Comparison of ENCODE assay signal across 21 cellular contexts in genomic region chrY:13068696-13069095, GRCh38.
DNase-seq lines count a peak whose midpoint lies in the region; ATAC-seq, FAIRE-seq and TF ChIP-seq lines count a peak whose summit lies in the region.
"Had no signal": no experiment of that assay in that cellular context is flagged by ENCODE, and none has a peak within 500 bp of the region (broad histone marks: within the 10 kb centered on the region; RNA-seq: fewer than 3 reads in every experiment).

No MANE protein-coding gene starts in this region.

- no peaks in the 10 kb centered on the region for H3K36me3 Mint-ChIP-seq in activated CD8-positive, alpha-beta T cell treated with anti-CD3 and anti-CD28 coated beads, Interleukin-2, amount 10 ng/mL, durations not matched to agents 7 days and 5 days (ENCODE audit: low read depth)
- no peaks in the 10 kb centered on the region for H3K36me3 Mint-ChIP-seq in CD4-positive, alpha-beta memory T cell
- H3K36me3 Mint-ChIP-seq: CD8-positive, alpha-beta T cell had no signal

- H3K4me1 Mint-ChIP-seq in activated CD8-positive, alpha-beta T cell treated with anti-CD3 and anti-CD28 coated beads, Interleukin-2, amount 10 ng/mL, durations not matched to agents 7 days and 5 days (ENCODE audit: low read depth), result peaks cover 5% of the 10 kb centered on the region
- peaks cover 0 to 6% (median under 1%) of the 10 kb centered on the region in 4 donors for H3K4me1 Mint-ChIP-seq in CD4-positive, alpha-beta memory T cell
- H3K4me1 Mint-ChIP-seq: H9 had no signal

- H3K9me3 ChIP-seq in CD4-positive, alpha-beta memory T cell (ENCODE audit: control insufficient read depth in 1 of 2, low read length in 2 of 2), result no peaks in the 10 kb centered on the region
- H3K9me3 ChIP-seq: BLaER1 treated with 17β-estradiol and CSF1 and Interleukin-3, amounts not matched to agents 10 nM and 100 nM had no signal

- no peak for TF ChIP-seq CTCF in BJ (IDR thresholded peaks at IDR 0.05; ENCODE audit: insufficient read depth, low read depth, low read length)

- DNase-seq in BJ (ENCODE audit: low read depth) (peak; percentile 26), GM19239 (ENCODE audit: insufficient read length, low spot score) (no peak), RCC 7860 (ENCODE audit: low spot score) (peak; percentile 40)
- no peak for DNase-seq in activated CD8-positive, alpha-beta T cell treated with anti-CD3 and anti-CD28 coated beads, Interleukin-2, amount 10 ng/mL, durations not matched to agents 7 days and 5 days
- DNase-seq in activated CD4-positive, alpha-beta T cell treated with anti-CD3 and anti-CD28 coated beads for 4 hours, result no peak
- no peak for DNase-seq in CD4-positive, alpha-beta memory T cell
- DNase-seq: AML-193; CD8-positive, alpha-beta T cell; COR-L47; DMS153; DMS79 treated with DMSO at 0.1 percent for 48 hours; GOT3; H9 had no signal

- no peak for ATAC-seq in activated CD8-positive, alpha-beta T cell treated with anti-CD3 and anti-CD28 coated beads, Interleukin-2, amount 10 ng/mL, durations not matched to agents 7 days and 5 days
- ATAC-seq in HG02870 (IDR thresholded peaks at IDR 0.05; ENCODE audit: unreplicated experiment), result no peak
- ATAC-seq: CD8-positive, alpha-beta T cell; GM12878; HepG2 had no signal

- intact Hi-C loops in CD4-positive, alpha-beta memory T cell (cut with micrococcal nuclease), result no loop called here

- H3K27ac ChIP-seq in CD4-positive, alpha-beta memory T cell (ENCODE audit: low read depth, low read length), result no peak overlapping the region
- H3K27ac ChIP-seq: BLaER1 treated with 17β-estradiol and CSF1 and Interleukin-3, amounts not matched to agents 10 nM and 100 nM; KMS-11 had no signal

- H3K36me3 ChIP-seq in BJ (ENCODE audit: control insufficient read depth, insufficient read depth, low read length), result no peaks in the 10 kb centered on the region
- no peaks in the 10 kb centered on the region for H3K36me3 ChIP-seq in CD4-positive, alpha-beta memory T cell (ENCODE audit: insufficient read depth, low read length)
- H3K36me3 ChIP-seq: BLaER1 treated with 17β-estradiol and CSF1 and Interleukin-3, amounts not matched to agents 10 nM and 100 nM had no signal

- H3K4me1 ChIP-seq in CD4-positive, alpha-beta memory T cell (ENCODE audit: insufficient read depth, low read length), result no peaks in the 10 kb centered on the region
- H3K4me1 ChIP-seq: BLaER1 treated with 17β-estradiol and CSF1 and Interleukin-3, amounts not matched to agents 10 nM and 100 nM had no signal

- FAIRE-seq in GM19239 (lab: Jason Lieb, UNC) (peak; percentile 33), RCC 7860 (lab: Jason Lieb, UNC) (no peak)
- FAIRE-seq: A204.1, D721Med, GM12878, HepG2, HTR-8/SVneo had no signal

- H3K4me3 Mint-ChIP-seq in activated CD8-positive, alpha-beta T cell treated with anti-CD3 and anti-CD28 coated beads, Interleukin-2, amount 10 ng/mL, durations not matched to agents 7 days and 5 days, result no peak overlapping the region
- H3K4me3 Mint-ChIP-seq in CD4-positive, alpha-beta memory T cell, result no peak overlapping the region
- H3K4me3 Mint-ChIP-seq: CD8-positive, alpha-beta T cell; H9 had no signal

- no peak overlapping the region for H3K27ac Mint-ChIP-seq in activated CD8-positive, alpha-beta T cell treated with anti-CD3 and anti-CD28 coated beads, Interleukin-2, amount 10 ng/mL, durations not matched to agents 7 days and 5 days
- no peak overlapping the region for H3K27ac Mint-ChIP-seq in CD4-positive, alpha-beta memory T cell
- H3K27ac Mint-ChIP-seq: CD8-positive, alpha-beta T cell; H9 had no signal

- POLR2A ChIA-PET in BJ (lab: Charles Lee), result no interaction called here
- POLR2A ChIA-PET in activated CD8-positive, alpha-beta T cell treated with anti-CD3 and anti-CD28 coated beads, Interleukin-2, amount 10 ng/mL, durations not matched to agents 7 days and 5 days (lab: Charles Lee), result no interaction called here
- POLR2A ChIA-PET in CD4-positive, alpha-beta memory T cell (lab: Charles Lee; ENCODE audit: partially characterized antibody), result no interaction called here

- H3K27me3 Mint-ChIP-seq in activated CD8-positive, alpha-beta T cell treated with anti-CD3 and anti-CD28 coated beads, Interleukin-2, amount 10 ng/mL, durations not matched to agents 7 days and 5 days (ENCODE audit: low read depth), result no peaks in the 10 kb centered on the region
- H3K27me3 Mint-ChIP-seq in CD4-positive, alpha-beta memory T cell, result no peaks in the 10 kb centered on the region

- CTCF ChIA-PET in BJ (lab: Yijun Ruan, JAX), result no interaction called here
- CTCF ChIA-PET in activated CD8-positive, alpha-beta T cell treated with anti-CD3 and anti-CD28 coated beads, Interleukin-2, amount 10 ng/mL, durations not matched to agents 7 days and 5 days (lab: Charles Lee), result no interaction called here
- CTCF ChIA-PET in CD4-positive, alpha-beta memory T cell (lab: Charles Lee; ENCODE audit: partially characterized antibody), result no interaction called here

- no peak overlapping the region for H3K4me3 ChIP-seq in BJ (ENCODE audit: low read depth, low read length)
- no peak overlapping the region for H3K4me3 ChIP-seq in CD4-positive, alpha-beta memory T cell (ENCODE audit: low read length in 2 of 2)
- H3K4me3 ChIP-seq: BLaER1 treated with 17β-estradiol and CSF1 and Interleukin-3, amounts not matched to agents 10 nM and 100 nM; GM12878 had no signal

- no peaks in the 10 kb centered on the region for H3K9me3 Mint-ChIP-seq in activated CD8-positive, alpha-beta T cell treated with anti-CD3 and anti-CD28 coated beads, Interleukin-2, amount 10 ng/mL, durations not matched to agents 7 days and 5 days (ENCODE audit: insufficient read depth)
- peaks cover 0 to 2% (median 0%) of the 10 kb centered on the region in 8 donors for H3K9me3 Mint-ChIP-seq in CD4-positive, alpha-beta memory T cell
- H3K9me3 Mint-ChIP-seq: H9 had no signal

- H3K27me3 ChIP-seq in BJ (ENCODE audit: control insufficient read depth, insufficient read depth, low read length), result no peaks in the 10 kb centered on the region
- H3K27me3 ChIP-seq in CD4-positive, alpha-beta memory T cell (ENCODE audit: insufficient read depth, low read length), result no peaks in the 10 kb centered on the region
- H3K27me3 ChIP-seq: BLaER1 treated with 17β-estradiol and CSF1 and Interleukin-3, amounts not matched to agents 10 nM and 100 nM had no signal

Comparison
In these comparisons a context has a peak if more than half of its experiments do, and no peak if none do; other contexts are left out.
1. DNase-seq: peak in BJ (single experiment) and RCC 7860 (single experiment); none in GM19239 (single experiment), activated CD8-positive, alpha-beta T cell treated with anti-CD3 and anti-CD28 coated beads, Interleukin-2, amount 10 ng/mL, durations not matched to agents 7 days and 5 days (single experiment), activated CD4-positive, alpha-beta T cell treated with anti-CD3 and anti-CD28 coated beads for 4 hours (0 of 2) and CD4-positive, alpha-beta memory T cell (0 of 5).